26 cellular contexts compared by ENCODE assay signal in the genomic region with DNA sequence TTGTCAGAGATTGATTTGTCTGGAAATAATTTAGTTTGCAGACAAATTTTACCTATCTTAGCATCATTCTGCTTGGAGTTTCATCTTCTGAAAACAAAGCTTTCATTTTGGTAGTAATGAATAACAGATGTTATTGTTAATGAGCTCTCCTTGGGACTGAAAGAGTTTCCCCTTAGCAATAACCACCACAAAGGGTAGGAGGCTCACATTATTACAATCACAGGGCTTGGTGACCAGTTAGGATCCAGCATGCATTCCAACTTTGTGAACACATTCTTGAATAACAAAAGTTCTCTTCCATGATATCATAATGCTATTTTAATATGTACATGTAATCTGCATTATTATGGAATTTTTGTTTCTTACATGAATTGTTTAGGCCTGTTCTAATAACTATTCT.
"Had no signal": no experiment of that assay in that cellular context is flagged by ENCODE, and none has a peak within 500 bp of the region (broad histone marks: within the 10 kb centered on the region; RNA-seq: fewer than 3 reads in every experiment).

No MANE protein-coding gene starts in this region.

- ATAC-seq: activated CD8-positive, alpha-beta memory T cell treated with anti-CD3 and anti-CD28 coated beads, Interleukin-2, amount 10 ng/mL, durations not matched to agents 7 days and 5 days; activated naive CD8-positive, alpha-beta T cell treated with anti-CD3 and anti-CD28 coated beads, Interleukin-2, amount 50 U/mL, for 24 hours; Panc1 had no signal

- DNase-seq: activated CD4-positive, alpha-beta memory T cell treated with anti-CD3 and anti-CD28 coated beads, Interleukin-2, amount 10 ng/mL, durations not matched to agents 7 days and 5 days; activated CD4-positive, alpha-beta T cell treated with anti-CD3 and anti-CD28 coated beads for 1 hour; activated CD4-positive, alpha-beta T cell treated with anti-CD3 and anti-CD28 coated beads for 48 hours; activated CD4-positive, CD25-positive, alpha-beta regulatory T cell; activated CD8-positive, alpha-beta memory T cell treated with anti-CD3 and anti-CD28 coated beads for 24 hours; activated CD8-positive, alpha-beta memory T cell treated with anti-CD3 and anti-CD28 coated beads, Interleukin-2, amount 10 ng/mL, durations not matched to agents 7 days and 5 days; activated CD8-positive, alpha-beta memory T cell treated with anti-CD3 and anti-CD28 coated beads, Interleukin-2, amount 50 U/mL, for 48 hours; activated effector memory CD4-positive, alpha-beta T cell treated with Interleukin-2 at 50 U/mL for 16 hours; activated naive CD4-positive, alpha-beta T cell treated with anti-CD3 and anti-CD28 coated beads, Interleukin-2, amount 10 ng/mL, durations not matched to agents 7 days and 5 days; activated naive CD8-positive, alpha-beta T cell treated with anti-CD3 and anti-CD28 coated beads, Interleukin-2, amount 50 U/mL, for 24 hours; activated T-cell treated with anti-CD3 and anti-CD28 coated beads, Interleukin-2, amount 50 U/mL, for 48 hours; anterior cingulate cortex; Karpas-422; KBM-7; NCI-H1105; NCI-H1417 treated with DMSO at 0.1 percent for 48 hours; NCI-H187 treated with DMSO at 0.1 percent for 48 hours; NCI-H2081; NCI-H226; NCI-H446 treated with DMSO at 0.1 percent for 48 hours; NCI-H524; NCI-H69; SIG-M5; T1000; WERI-Rb-1 had no signal

- H3K27ac ChIP-seq: WERI-Rb-1 had no signal

- H3K36me3 ChIP-seq: WERI-Rb-1 had no signal
